Comparison of ENCODE assay signal across 18 cellular contexts in genomic region chr6:164021589-164022290, GRCh38.
DNase-seq lines count a peak whose midpoint lies in the region; ATAC-seq and TF ChIP-seq lines count a peak whose summit lies in the region.
"Had no signal": no experiment of that assay in that cellular context is flagged by ENCODE, and none has a peak within 500 bp of the region (broad histone marks: within the 10 kb centered on the region; RNA-seq: fewer than 3 reads in every experiment).

No MANE protein-coding gene starts in this region.

- peaks cover 0 to 7% of the 10 kb centered on the region in 2 donors for H3K4me1 ChIP-seq in right atrium auricular region
- H3K4me1 ChIP-seq in esophagus muscularis mucosa: peaks cover 0 to 8% (median 0%) of the 10 kb centered on the region in 4 donors
- H3K4me1 ChIP-seq in testis: peaks cover 3% of the 10 kb centered on the region
- H3K4me1 ChIP-seq: BE2C had no signal

- 62% methylated on average over 8 of the region's 14 CpGs for WGBS in esophagus muscularis mucosa
- 36 to 39% methylated on average over 14 of the region's 14 CpGs for WGBS in testis, 2 donors

- H3K27ac ChIP-seq in right atrium auricular region (no peak overlapping the region), esophagus muscularis mucosa (replicated peaks in 1 of 4) (no peak overlapping the region), testis (no peak overlapping the region)

- no peak for TF ChIP-seq POLR2A in esophagus muscularis mucosa (IDR thresholded peaks at IDR 0.05; ENCODE audit: low read depth)
- no peak for TF ChIP-seq POLR2A in testis (IDR thresholded peaks at IDR 0.05)

- DNase-seq in Right ventricle myocardium superior (no peak), right atrium auricular region (ENCODE audit: low spot score) (no peak), RPMI7951 (ENCODE audit: low read depth) (peak; percentile 22), esophagus muscularis mucosa (ENCODE audit: extremely low spot score) (peak; percentile 68), testis (peak; percentile 67), NCI-H1436 (lab: John Stamatoyannopoulos, UW) (no peak), NCI-H748 treated with DMSO at 0.1 percent for 48 hours (lab: John Stamatoyannopoulos, UW) (no peak)
- DNase-seq in activated CD8-positive, alpha-beta memory T cell treated with anti-CD3 and anti-CD28 coated beads for 24 hours: no peak
- DNase-seq: 8988T; BE2C; CD4-positive, CD25-positive, alpha-beta regulatory T cell; COR-L47; DMS 273 treated with DMSO at 0.1 percent for 48 hours; HCEC 1CT; KG1; NCI-H187 treated with DMSO at 0.1 percent for 48 hours; NCI-H2227 treated with DMSO at 0.1 percent for 48 hours; NCI-H524 had no signal

- no peaks in the 10 kb centered on the region for H3K36me3 ChIP-seq in right atrium auricular region
- no peaks in the 10 kb centered on the region for H3K36me3 ChIP-seq in esophagus muscularis mucosa
- H3K36me3 ChIP-seq in testis (ENCODE audit: low read depth, missing control alignments): no peaks in the 10 kb centered on the region
- H3K36me3 ChIP-seq: BE2C had no signal

- ATAC-seq in Right ventricle myocardium superior (ENCODE audit: poor library complexity): peak; percentile 31

- H3K27me3 ChIP-seq in right atrium auricular region: no peaks in the 10 kb centered on the region
- H3K27me3 ChIP-seq in esophagus muscularis mucosa: no peaks in the 10 kb centered on the region
- no peaks in the 10 kb centered on the region for H3K27me3 ChIP-seq in testis
- H3K27me3 ChIP-seq: BE2C had no signal

- H3K9me3 ChIP-seq in right atrium auricular region (no peaks in the 10 kb centered on the region), esophagus muscularis mucosa (no peaks in the 10 kb centered on the region), testis (no peaks in the 10 kb centered on the region)
- H3K9me3 ChIP-seq: BE2C had no signal

- TF ChIP-seq EP300 in esophagus muscularis mucosa (IDR thresholded peaks at IDR 0.05): no peak

- H3K4me3 ChIP-seq in right atrium auricular region: no peak overlapping the region
- no peak overlapping the region for H3K4me3 ChIP-seq in esophagus muscularis mucosa
- H3K4me3 ChIP-seq in testis: no peak overlapping the region

- TF ChIP-seq CTCF in right atrium auricular region (IDR thresholded peaks at IDR 0.05) (no peak), esophagus muscularis mucosa (IDR thresholded peaks at IDR 0.05) (no peak), testis (IDR thresholded peaks at IDR 0.05) (no peak)

- intact Hi-C loops in Right ventricle myocardium superior (cut with DNase I): no loop called here
- intact Hi-C loops in esophagus muscularis mucosa (cut with DNase I): no loop called here
- intact Hi-C loops in testis (cut with DNase I; ENCODE audit: low total_unique reads): no loop called here

Comparison
In these comparisons a context has a peak if more than half of its experiments do, and no peak if none do; other contexts are left out.
1. DNase-seq: peak in RPMI7951 (single experiment), esophagus muscularis mucosa (single experiment) and testis (single experiment); none in Right ventricle myocardium superior (single experiment), right atrium auricular region (single experiment), NCI-H1436 (single experiment), NCI-H748 treated with DMSO at 0.1 percent for 48 hours (single experiment) and activated CD8-positive, alpha-beta memory T cell treated with anti-CD3 and anti-CD28 coated beads for 24 hours (single experiment).